ENCODE assay signal across 31 cellular contexts in genomic region chr2:214843823-214844222, GRCh38.
"Had no signal": no experiment of that assay in that cellular context is flagged by ENCODE, and none has a peak within 500 bp of the region (broad histone marks: within the 10 kb centered on the region; RNA-seq: fewer than 3 reads in every experiment).

No MANE protein-coding gene starts in this region.

- ATAC-seq: activated CD4-positive, CD25-positive, alpha-beta regulatory T cell treated with anti-CD3 and anti-CD28 coated beads, Interleukin-2, amount 50 U/mL, for 24 hours; activated CD8-positive, alpha-beta T cell treated with anti-CD3 and anti-CD28 coated beads for 36 hours; activated naive CD8-positive, alpha-beta T cell treated with anti-CD3 and anti-CD28 coated beads, Interleukin-2, amount 50 U/mL, for 24 hours; activated T-cell treated with anti-CD3 and anti-CD28 coated beads, Interleukin-2, amount 50 U/mL, for 4 hours; activated T-helper 17 cell treated with anti-CD3 and anti-CD28 coated beads, Interleukin-2, amount 50 U/mL, for 72 hours; esophagus mucosa; foreskin keratinocyte; gastrocnemius medialis; T-helper 17 cell had no signal

- H3K27ac ChIP-seq: ascending aorta, breast epithelium, cardiac muscle cell, colonic mucosa, foreskin keratinocyte, gastrocnemius medialis, WERI-Rb-1 had no signal

- H3K36me3 ChIP-seq: ascending aorta, breast epithelium, cardiac muscle cell, colonic mucosa, gastrocnemius medialis, WERI-Rb-1 had no signal

- H3K4me1 Mint-ChIP-seq: activated naive CD8-positive, alpha-beta T cell treated with anti-CD3 and anti-CD28 coated beads, Interleukin-2, amount 50 U/mL, for 24 hours; activated T-helper 17 cell treated with anti-CD3 and anti-CD28 coated beads, Interleukin-2, amount 50 U/mL, for 72 hours; brain; T-helper 17 cell had no signal

- H3K27ac Mint-ChIP-seq: activated B cell treated with CpG ODN at 0.5 μM for 24 hours; activated CD8-positive, alpha-beta T cell treated with anti-CD3 and anti-CD28 coated beads for 36 hours; activated naive CD8-positive, alpha-beta T cell; activated naive CD8-positive, alpha-beta T cell treated with anti-CD3 and anti-CD28 coated beads, Interleukin-2, amount 50 U/mL, for 24 hours; activated T-helper 17 cell treated with anti-CD3 and anti-CD28 coated beads, Interleukin-2, amount 50 U/mL, for 72 hours; brain; T-helper 17 cell; T-helper 2 cell treated with Interferon-gamma antibody and Interleukin-4, amounts not matched to agents 5 μg/mL and 100 μg/mL, for 36 hours had no signal

- H3K27me3 Mint-ChIP-seq: activated B cell treated with CpG ODN at 0.5 μM for 24 hours; activated CD8-positive, alpha-beta T cell treated with anti-CD3 and anti-CD28 coated beads for 36 hours; activated naive CD8-positive, alpha-beta T cell; activated naive CD8-positive, alpha-beta T cell treated with anti-CD3 and anti-CD28 coated beads, Interleukin-2, amount 50 U/mL, for 24 hours; activated T-helper 17 cell treated with anti-CD3 and anti-CD28 coated beads, Interleukin-2, amount 50 U/mL, for 72 hours; T-helper 17 cell had no signal

- DNase-seq: activated B cell treated with CpG ODN at 0.5 μM for 24 hours; activated CD4-positive, alpha-beta T cell treated with anti-CD3 and anti-CD28 coated beads for 48 hours; activated CD4-positive, alpha-beta T cell treated with anti-CD3 and anti-CD28 coated beads, Interleukin-2, amount 50 U/mL, for 1 hour; activated CD4-positive, alpha-beta T cell treated with anti-CD3 and anti-CD28 coated beads, Interleukin-2, amount 50 U/mL, for 48 hours; activated CD8-positive, alpha-beta memory T cell treated with anti-CD3 and anti-CD28 coated beads for 24 hours; activated CD8-positive, alpha-beta T cell treated with anti-CD3 and anti-CD28 coated beads for 36 hours; activated effector memory CD4-positive, alpha-beta T cell treated with Interleukin-2 at 50 U/mL for 16 hours; activated gamma-delta T cell treated with Interleukin-2 at 50 U/mL for 16 hours; activated naive CD4-positive, alpha-beta T cell treated with anti-CD3 and anti-CD28 coated beads, Interleukin-2, amount 50 U/mL, for 16 hours; activated naive CD4-positive, alpha-beta T cell treated with Interleukin-2 at 50 U/mL for 16 hours; activated naive CD8-positive, alpha-beta T cell treated with anti-CD3 and anti-CD28 coated beads, Interleukin-2, amount 50 U/mL, for 24 hours; activated T-cell treated with anti-CD3 and anti-CD28 coated beads, Interleukin-2, amount 50 U/mL, for 4 hours; central memory CD4-positive, alpha-beta T cell; cerebellar nuclear complex; colonic mucosa; effector CD8-positive, alpha-beta T cell; foreskin keratinocyte; gastrocnemius medialis; T-helper 1 cell; T-helper 17 cell; T1000; WERI-Rb-1 had no signal

- H3K4me3 Mint-ChIP-seq: activated B cell treated with CpG ODN at 0.5 μM for 24 hours; activated CD8-positive, alpha-beta T cell treated with anti-CD3 and anti-CD28 coated beads for 36 hours; activated naive CD8-positive, alpha-beta T cell; activated naive CD8-positive, alpha-beta T cell treated with anti-CD3 and anti-CD28 coated beads, Interleukin-2, amount 50 U/mL, for 24 hours; activated T-cell treated with anti-CD3 and anti-CD28 coated beads, Interleukin-2, amount 50 U/mL, for 4 hours; activated T-helper 17 cell treated with anti-CD3 and anti-CD28 coated beads, Interleukin-2, amount 50 U/mL, for 72 hours; brain; T-helper 17 cell; T-helper 2 cell treated with Interferon-gamma antibody and Interleukin-4, amounts not matched to agents 5 μg/mL and 100 μg/mL, for 36 hours had no signal

- H3K36me3 Mint-ChIP-seq: activated naive CD8-positive, alpha-beta T cell; brain had no signal

- H3K4me1 ChIP-seq: ascending aorta, breast epithelium, colonic mucosa, foreskin keratinocyte, gastrocnemius medialis had no signal

- H3K4me3 ChIP-seq: ascending aorta, breast epithelium, cardiac muscle cell, colonic mucosa, gastrocnemius medialis had no signal

- H3K27me3 ChIP-seq: ascending aorta, breast epithelium, cardiac muscle cell, colonic mucosa, foreskin keratinocyte, gastrocnemius medialis had no signal

- H3K9me3 Mint-ChIP-seq: activated CD8-positive, alpha-beta T cell treated with anti-CD3 and anti-CD28 coated beads for 36 hours; activated naive CD8-positive, alpha-beta T cell treated with anti-CD3 and anti-CD28 coated beads, Interleukin-2, amount 50 U/mL, for 24 hours; activated T-cell treated with anti-CD3 and anti-CD28 coated beads, Interleukin-2, amount 50 U/mL, for 4 hours; activated T-helper 17 cell treated with anti-CD3 and anti-CD28 coated beads, Interleukin-2, amount 50 U/mL, for 72 hours had no signal

- H3K9me3 ChIP-seq: ascending aorta, colonic mucosa, gastrocnemius medialis had no signal
